Comparison of ENCODE assay signal across 10 cellular contexts in genomic region chr16:1332618-1333148, GRCh38. TPM values are rescaled to one million over a fixed set of nuclear protein-coding genes. Genes with fewer than 3 reads are reported as not detected.
DNase-seq lines count a peak whose midpoint lies in the region; FAIRE-seq and TF ChIP-seq lines count a peak whose summit lies in the region.
"Had no signal": no experiment of that assay in that cellular context is flagged by ENCODE, and none has a peak within 500 bp of the region (broad histone marks: within the 10 kb centered on the region; RNA-seq: fewer than 3 reads in every experiment).

No MANE protein-coding gene starts in this region.

- H3K4me1 Mint-ChIP-seq in glutamatergic neuron (ENCODE audit: low read depth, unreplicated experiment) (peaks cover 2% of the 10 kb centered on the region), HFFc6 (ENCODE audit: low read depth) (peaks cover 6% of the 10 kb centered on the region; the same call in 1 of the 2 replicates)

- H3K4me3 Mint-ChIP-seq in glutamatergic neuron (ENCODE audit: unreplicated experiment) (peak overlapping the region; percentile 52), HFFc6 (no peak overlapping the region)

- H3K27me3 Mint-ChIP-seq in glutamatergic neuron (ENCODE audit: unreplicated experiment) (peaks cover 5% of the 10 kb centered on the region), HFFc6 (ENCODE audit: insufficient read depth) (peaks cover 17% of the 10 kb centered on the region)

- H3K36me3 ChIP-seq in H7 (replicated peaks; ENCODE audit: control insufficient read depth, insufficient read depth, low read length): no peaks in the 10 kb centered on the region
- H3K36me3 ChIP-seq in Peyer's patch: no peaks in the 10 kb centered on the region
- no peaks in the 10 kb centered on the region for H3K36me3 ChIP-seq in prostate gland

- intact Hi-C loops in prostate gland (cut with DNase I): no loop called here

- H3K9me3 Mint-ChIP-seq in glutamatergic neuron (ENCODE audit: unreplicated experiment) (peaks cover 4% of the 10 kb centered on the region), HFFc6 (no peaks in the 10 kb centered on the region)

- DNase-seq in H7 (no peak), Peyer's patch (no peak), glutamatergic neuron (no peak), prostate gland (ENCODE audit: low spot score) (no peak), MV-4-11 (lab: John Stamatoyannopoulos, UW) (no peak), urothelium cell line (ENCODE audit: low spot score) (no peak), HFFc6 (no peak)
- DNase-seq in effector CD4-positive, alpha-beta T cell: no peak

- no peak for FAIRE-seq in urothelium cell line (lab: Jason Lieb, UNC)
- FAIRE-seq: endometrium, G401.6 had no signal

- H3K36me3 Mint-ChIP-seq in glutamatergic neuron (ENCODE audit: unreplicated experiment): no peaks in the 10 kb centered on the region
- no peaks in the 10 kb centered on the region for H3K36me3 Mint-ChIP-seq in HFFc6 (ENCODE audit: low read depth)

- no peak overlapping the region for H3K27ac Mint-ChIP-seq in glutamatergic neuron (ENCODE audit: unreplicated experiment)
- H3K27ac Mint-ChIP-seq in HFFc6: no peak overlapping the region

- TF ChIP-seq CTCF in Peyer's patch (IDR thresholded peaks at IDR 0.05) (no peak), glutamatergic neuron (IDR thresholded peaks at IDR 0.05; ENCODE audit: partially characterized antibody, unreplicated experiment) (no peak), prostate gland (IDR thresholded peaks at IDR 0.05) (no peak), HFFc6 (IDR thresholded peaks at IDR 0.05) (no peak)

- H3K9me3 ChIP-seq in Peyer's patch (peaks cover 0 to 6% (median 0%) of the 10 kb centered on the region in 4 donors), prostate gland (no peaks in the 10 kb centered on the region)

- no peak for TF ChIP-seq POLR2A in Peyer's patch (IDR thresholded peaks at IDR 0.05)
- TF ChIP-seq POLR2A in prostate gland (IDR thresholded peaks at IDR 0.05): no peak

- 18% methylated on average over 26 of the region's 26 CpGs for WGBS in prostate gland

- H3K27me3 ChIP-seq in H7 (ENCODE audit: control insufficient read depth, insufficient read depth, low read length) (peaks cover 37% of the 10 kb centered on the region), Peyer's patch (peaks cover 0 to 21% of the 10 kb centered on the region in 2 donors), prostate gland (replicated peaks; ENCODE audit: insufficient read depth) (no peaks in the 10 kb centered on the region)

- peaks cover 0 to 50% (median 30%) of the 10 kb centered on the region in 4 donors for H3K4me1 ChIP-seq in Peyer's patch
- H3K4me1 ChIP-seq in prostate gland (replicated peaks): peaks cover 19% of the 10 kb centered on the region

- peak overlapping the region; percentile 49 for H3K4me3 ChIP-seq in H7 (ENCODE audit: insufficient read depth, low read depth, low read length)
- peak overlapping the region; percentile 44 to 65 (median 58) for H3K4me3 ChIP-seq in Peyer's patch
- H3K4me3 ChIP-seq in prostate gland: peak overlapping the region; percentile 35 to 49

- H3K27ac ChIP-seq in Peyer's patch (peak overlapping the region; percentile 63 to 86 (median 76)), prostate gland (peak overlapping the region in 1 of 2 donors; percentile 73)

RNA-seq across cellular contexts. Expression of gene BAIAP3, which starts 0.8 kb away (rescaled TPM):
- total RNA-seq in H7 (2014; rRNA removed; shearing (Covaris generic)): 2.6 and 5.7 TPM in 2 replicates
- total RNA-seq in Peyer's patch (100 to 1,000 TPM in 1 of 4 donors, 10 to 100 TPM in 3; 17.9 to 160 (median 29.0) TPM), glutamatergic neuron (ENCODE audit: unreplicated experiment) (26.7 TPM), prostate gland (10 to 100 TPM; 12.1 to 41.6 TPM)
- total RNA-seq in HFFc6 (2021; fragmentation: NEBNext Ultra II Directional; extraction: Animal tissue kit (Norgen Biotek cat#: 25700)): under 1 TPM; 0.11 to 0.28 (median 0.16) TPM

RNA-seq across cellular contexts. Expression of gene TSR3, which starts 19.0 kb away (rescaled TPM):
- total RNA-seq in H7 (2014; rRNA removed; shearing (Covaris generic)): 87.7 and 99.4 TPM in 2 replicates
- total RNA-seq in Peyer's patch (10 to 100 TPM; 48.2 to 62.3 (median 53.6) TPM), glutamatergic neuron (ENCODE audit: unreplicated experiment) (52.5 TPM), prostate gland (100 to 1,000 TPM; 108 to 148 TPM)
- 10 to 100 TPM; 73.7 to 84.6 (median 78.1) TPM for total RNA-seq in HFFc6 (2021; fragmentation: NEBNext Ultra II Directional; extraction: Animal tissue kit (Norgen Biotek cat#: 25700))

RNA-seq across cellular contexts. Expression of gene GNPTG, which starts 19.0 kb away (rescaled TPM):
- total RNA-seq in H7 (2014; rRNA removed; shearing (Covaris generic)): 16.2 and 21.5 TPM in 2 replicates
- 10 to 100 TPM; 51.1 to 83.3 (median 65.0) TPM for total RNA-seq in Peyer's patch
- 50.5 TPM for total RNA-seq in glutamatergic neuron (ENCODE audit: unreplicated experiment)
- total RNA-seq in prostate gland: 100 to 1,000 TPM in 1 of 2 donors, 10 to 100 TPM in 1; 99.6 to 132 TPM
- total RNA-seq in HFFc6 (2021; fragmentation: NEBNext Ultra II Directional; extraction: Animal tissue kit (Norgen Biotek cat#: 25700)): 10 to 100 TPM; 46.8 to 68.1 (median 52.6) TPM

RNA-seq across cellular contexts. Expression of gene UBE2I, which starts 23.2 kb away (rescaled TPM):
- total RNA-seq in H7 (2014; rRNA removed; shearing (Covaris generic)): 79.9 and 80.2 TPM in 2 replicates
- total RNA-seq in Peyer's patch (100 to 1,000 TPM in 3 of 4 donors, 10 to 100 TPM in 1; 54.1 to 119 (median 107) TPM), glutamatergic neuron (ENCODE audit: unreplicated experiment) (256 TPM), prostate gland (100 to 1,000 TPM in 1 of 2 donors, 10 to 100 TPM in 1; 58.2 to 110 TPM)
- total RNA-seq in HFFc6 (2021; fragmentation: NEBNext Ultra II Directional; extraction: Animal tissue kit (Norgen Biotek cat#: 25700)): 100 to 1,000 TPM; 116 to 147 (median 138) TPM
